In genomic region chr15:45157056-45157455, GRCh38 we compare ENCODE assay signal across 1 cellular context.
TF ChIP-seq lines count a peak whose summit lies in the region.

No MANE protein-coding gene starts in this region.

TF ChIP-seq in K562, 482 proteins besides CTCF, POLR2A, EP300 and RAD21 (continues in another document):
- TF ChIP-seq RBM17 (IDR thresholded peaks at IDR 0.05; ENCODE audit: borderline replicate concordance, low read depth, low read length): no peak
- peak; percentile 55 for TF ChIP-seq ARID1B (IDR thresholded peaks at IDR 0.05)
- no peak for TF ChIP-seq TEAD4 (IDR thresholded peaks at IDR 0.05; ENCODE audit: low read length)
- TF ChIP-seq TEAD4 (CRISPR knock-in tag; IDR thresholded peaks at IDR 0.05; ENCODE audit: borderline replicate concordance): no peak
- TF ChIP-seq JUN (IDR thresholded peaks at IDR 0.05; ENCODE audit: borderline replicate concordance, low read depth, low read length): peak; percentile 27; the same call in 1 of the 2 replicates
- TF ChIP-seq JUN (CRISPR knock-in tag; IDR thresholded peaks at IDR 0.05; ENCODE audit: borderline replicate concordance): no peak
- TF ChIP-seq HMG20A (CRISPR knock-in tag; conservative IDR thresholded peaks at IDR 0.05): no peak
- TF ChIP-seq GTF3C2 (IDR thresholded peaks at IDR 0.05; ENCODE audit: borderline replicate concordance, extremely low read depth, insufficient read length): no peak
- no peak for TF ChIP-seq NKRF (IDR thresholded peaks at IDR 0.05; ENCODE audit: borderline replicate concordance)
- no peak for TF ChIP-seq EHMT2 (IDR thresholded peaks at IDR 0.05)
- TF ChIP-seq MAFK (IDR thresholded peaks at IDR 0.05; ENCODE audit: low read length): no peak
- TF ChIP-seq FOXA3 (CRISPR knock-in tag; conservative IDR thresholded peaks at IDR 0.05 in 1 of 2, IDR thresholded peaks at IDR 0.05 in 1 of 2): no peak
- TF ChIP-seq ELF4 (CRISPR knock-in tag; IDR thresholded peaks at IDR 0.05): no peak
- no peak for TF ChIP-seq ZKSCAN1 (IDR thresholded peaks at IDR 0.05; ENCODE audit: low read depth, low read length)
- TF ChIP-seq ESRRA (IDR thresholded peaks at IDR 0.05; ENCODE audit: borderline replicate concordance, low read depth): no peak
- TF ChIP-seq PBX2 (CRISPR knock-in tag; IDR thresholded peaks at IDR 0.05; ENCODE audit: low read depth): no peak
- TF ChIP-seq PBX2 (tag; conservative IDR thresholded peaks at IDR 0.05; ENCODE audit: low read depth): no peak
- TF ChIP-seq, protein P1, sequence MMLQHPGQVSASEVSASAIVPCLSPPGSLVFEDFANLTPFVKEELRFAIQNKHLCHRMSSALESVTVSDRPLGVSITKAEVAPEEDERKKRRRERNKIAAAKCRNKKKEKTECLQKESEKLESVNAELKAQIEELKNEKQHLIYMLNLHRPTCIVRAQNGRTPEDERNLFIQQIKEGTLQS (IDR thresholded peaks at IDR 0.05): peak; percentile 63
- TF ChIP-seq, protein P1 (CRISPR knock-in tag; conservative IDR thresholded peaks at IDR 0.05): no peak
- TF ChIP-seq BCOR (IDR thresholded peaks at IDR 0.05): no peak
- TF ChIP-seq MYC (IDR thresholded peaks at IDR 0.05; ENCODE audit: low read depth, low read length): no peak
- no peak for TF ChIP-seq MYC (CRISPR knock-in tag; IDR thresholded peaks at IDR 0.05; ENCODE audit: borderline replicate concordance, low read depth)
- TF ChIP-seq TEAD2 (tag; IDR thresholded peaks at IDR 0.05): no peak
- TF ChIP-seq TFAM (CRISPR knock-in tag; conservative IDR thresholded peaks at IDR 0.05): no peak
- TF ChIP-seq, protein P2, sequence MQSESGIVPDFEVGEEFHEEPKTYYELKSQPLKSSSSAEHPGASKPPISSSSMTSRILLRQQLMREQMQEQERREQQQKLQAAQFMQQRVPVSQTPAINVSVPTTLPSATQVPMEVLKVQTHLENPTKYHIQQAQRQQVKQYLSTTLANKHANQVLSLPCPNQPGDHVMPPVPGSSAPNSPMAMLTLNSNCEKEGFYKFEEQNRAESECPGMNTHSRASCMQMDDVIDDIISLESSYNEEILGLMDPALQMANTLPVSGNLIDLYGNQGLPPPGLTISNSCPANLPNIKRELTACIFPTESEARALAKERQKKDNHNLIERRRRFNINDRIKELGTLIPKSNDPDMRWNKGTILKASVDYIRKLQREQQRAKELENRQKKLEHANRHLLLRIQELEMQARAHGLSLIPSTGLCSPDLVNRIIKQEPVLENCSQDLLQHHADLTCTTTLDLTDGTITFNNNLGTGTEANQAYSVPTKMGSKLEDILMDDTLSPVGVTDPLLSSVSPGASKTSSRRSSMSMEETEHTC (IDR thresholded peaks at IDR 0.05): no peak
- no peak for TF ChIP-seq ARHGAP35 (IDR thresholded peaks at IDR 0.05; ENCODE audit: partially characterized antibody)
- no peak for TF ChIP-seq HMGN3 (IDR thresholded peaks at IDR 0.05; ENCODE audit: borderline replicate concordance, extremely low read depth, insufficient read length, low read depth, low read length)
- TF ChIP-seq, protein P3, sequence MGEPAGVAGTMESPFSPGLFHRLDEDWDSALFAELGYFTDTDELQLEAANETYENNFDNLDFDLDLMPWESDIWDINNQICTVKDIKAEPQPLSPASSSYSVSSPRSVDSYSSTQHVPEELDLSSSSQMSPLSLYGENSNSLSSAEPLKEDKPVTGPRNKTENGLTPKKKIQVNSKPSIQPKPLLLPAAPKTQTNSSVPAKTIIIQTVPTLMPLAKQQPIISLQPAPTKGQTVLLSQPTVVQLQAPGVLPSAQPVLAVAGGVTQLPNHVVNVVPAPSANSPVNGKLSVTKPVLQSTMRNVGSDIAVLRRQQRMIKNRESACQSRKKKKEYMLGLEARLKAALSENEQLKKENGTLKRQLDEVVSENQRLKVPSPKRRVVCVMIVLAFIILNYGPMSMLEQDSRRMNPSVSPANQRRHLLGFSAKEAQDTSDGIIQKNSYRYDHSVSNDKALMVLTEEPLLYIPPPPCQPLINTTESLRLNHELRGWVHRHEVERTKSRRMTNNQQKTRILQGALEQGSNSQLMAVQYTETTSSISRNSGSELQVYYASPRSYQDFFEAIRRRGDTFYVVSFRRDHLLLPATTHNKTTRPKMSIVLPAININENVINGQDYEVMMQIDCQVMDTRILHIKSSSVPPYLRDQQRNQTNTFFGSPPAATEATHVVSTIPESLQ (CRISPR knock-in tag; IDR thresholded peaks at IDR 0.05): no peak
- TF ChIP-seq LCOR (CRISPR knock-in tag; IDR thresholded peaks at IDR 0.05): no peak
- TF ChIP-seq NFE2L1 (tag; IDR thresholded peaks at IDR 0.05; ENCODE audit: borderline replicate concordance, low read depth): no peak
- no peak for TF ChIP-seq NONO (IDR thresholded peaks at IDR 0.05; ENCODE audit: low read depth in 2 of 2, low read length in 1 of 2)
- TF ChIP-seq SMC3 (conservative IDR thresholded peaks at IDR 0.05; ENCODE audit: insufficient read depth, low read depth, low read length): no peak
- TF ChIP-seq ZBTB2 (IDR thresholded peaks at IDR 0.05): no peak
- no peak for TF ChIP-seq MCM2 (IDR thresholded peaks at IDR 0.05; ENCODE audit: low read depth)
- no peak for TF ChIP-seq POLR2G (IDR thresholded peaks at IDR 0.05; ENCODE audit: low read depth, low read length)
- no peak for TF ChIP-seq MTA1 (IDR thresholded peaks at IDR 0.05; ENCODE audit: borderline replicate concordance)
- TF ChIP-seq POLR2AphosphoS5 (IDR thresholded peaks at IDR 0.05; ENCODE audit: control insufficient read depth, insufficient read depth, low read depth, low read length): no peak
- TF ChIP-seq, protein P4, sequence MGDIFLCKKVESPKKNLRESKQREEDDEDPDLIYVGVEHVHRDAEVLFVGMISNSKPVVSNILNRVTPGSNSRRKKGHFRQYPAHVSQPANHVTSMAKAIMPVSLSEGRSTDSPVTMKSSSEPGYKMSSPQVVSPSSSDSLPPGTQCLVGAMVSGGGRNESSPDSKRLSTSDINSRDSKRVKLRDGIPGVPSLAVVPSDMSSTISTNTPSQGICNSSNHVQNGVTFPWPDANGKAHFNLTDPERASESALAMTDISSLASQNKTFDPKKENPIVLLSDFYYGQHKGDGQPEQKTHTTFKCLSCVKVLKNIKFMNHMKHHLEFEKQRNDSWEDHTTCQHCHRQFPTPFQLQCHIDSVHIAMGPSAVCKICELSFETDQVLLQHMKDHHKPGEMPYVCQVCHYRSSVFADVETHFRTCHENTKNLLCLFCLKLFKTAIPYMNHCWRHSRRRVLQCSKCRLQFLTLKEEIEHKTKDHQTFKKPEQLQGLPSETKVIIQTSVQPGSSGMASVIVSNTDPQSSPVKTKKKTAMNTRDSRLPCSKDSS (IDR thresholded peaks at IDR 0.05; ENCODE audit: low read depth, partially characterized antibody): no peak
- TF ChIP-seq, protein P5, sequence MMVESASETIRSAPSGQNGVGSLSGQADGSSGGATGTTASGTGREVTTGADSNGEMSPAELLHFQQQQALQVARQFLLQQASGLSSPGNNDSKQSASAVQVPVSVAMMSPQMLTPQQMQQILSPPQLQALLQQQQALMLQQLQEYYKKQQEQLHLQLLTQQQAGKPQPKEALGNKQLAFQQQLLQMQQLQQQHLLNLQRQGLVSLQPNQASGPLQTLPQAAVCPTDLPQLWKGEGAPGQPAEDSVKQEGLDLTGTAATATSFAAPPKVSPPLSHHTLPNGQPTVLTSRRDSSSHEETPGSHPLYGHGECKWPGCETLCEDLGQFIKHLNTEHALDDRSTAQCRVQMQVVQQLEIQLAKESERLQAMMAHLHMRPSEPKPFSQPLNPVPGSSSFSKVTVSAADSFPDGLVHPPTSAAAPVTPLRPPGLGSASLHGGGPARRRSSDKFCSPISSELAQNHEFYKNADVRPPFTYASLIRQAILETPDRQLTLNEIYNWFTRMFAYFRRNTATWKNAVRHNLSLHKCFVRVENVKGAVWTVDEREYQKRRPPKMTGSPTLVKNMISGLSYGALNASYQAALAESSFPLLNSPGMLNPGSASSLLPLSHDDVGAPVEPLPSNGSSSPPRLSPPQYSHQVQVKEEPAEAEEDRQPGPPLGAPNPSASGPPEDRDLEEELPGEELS (CRISPR knock-in tag; IDR thresholded peaks at IDR 0.05; ENCODE audit: borderline replicate concordance): no peak
- TF ChIP-seq SMARCA4 (IDR thresholded peaks at IDR 0.05): 0 out of 2 replicates have a peak, but pooled peaks have one; percentile 32
- TF ChIP-seq ZNF165 (CRISPR knock-in tag; IDR thresholded peaks at IDR 0.05; ENCODE audit: borderline replicate concordance): no peak
- TF ChIP-seq, protein P6, sequence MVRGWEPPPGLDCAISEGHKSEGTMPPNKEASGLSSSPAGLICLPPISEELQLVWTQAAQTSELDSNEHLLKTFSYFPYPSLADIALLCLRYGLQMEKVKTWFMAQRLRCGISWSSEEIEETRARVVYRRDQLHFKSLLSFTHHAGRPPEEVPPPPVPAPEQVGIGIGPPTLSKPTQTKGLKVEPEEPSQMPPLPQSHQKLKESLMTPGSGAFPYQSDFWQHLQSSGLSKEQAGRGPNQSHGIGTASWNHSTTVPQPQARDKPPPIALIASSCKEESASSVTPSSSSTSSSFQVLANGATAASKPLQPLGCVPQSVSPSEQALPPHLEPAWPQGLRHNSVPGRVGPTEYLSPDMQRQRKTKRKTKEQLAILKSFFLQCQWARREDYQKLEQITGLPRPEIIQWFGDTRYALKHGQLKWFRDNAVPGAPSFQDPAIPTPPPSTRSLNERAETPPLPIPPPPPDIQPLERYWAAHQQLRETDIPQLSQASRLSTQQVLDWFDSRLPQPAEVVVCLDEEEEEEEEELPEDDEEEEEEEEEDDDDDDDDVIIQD (CRISPR knock-in tag; IDR thresholded peaks at IDR 0.05): no peak
- no peak for TF ChIP-seq NR1H2 (CRISPR knock-in tag; IDR thresholded peaks at IDR 0.05)
- TF ChIP-seq PCBP1 (IDR thresholded peaks at IDR 0.05; ENCODE audit: low read depth, low read length, poor library complexity, severe bottlenecking): no peak
- TF ChIP-seq ZFP30 (CRISPR knock-in tag; IDR thresholded peaks at IDR 0.05; ENCODE audit: borderline replicate concordance): no peak
- TF ChIP-seq HDAC1 (IDR thresholded peaks at IDR 0.05): 0 out of 4 replicates have a peak, but pooled peaks of 1 of the 2 experiments have one; percentile 14
- peak; percentile 73 for TF ChIP-seq FOSL1 (tag; conservative IDR thresholded peaks at IDR 0.05)
- no peak for TF ChIP-seq ASH1L (IDR thresholded peaks at IDR 0.05; ENCODE audit: borderline replicate concordance, low read depth, partially characterized antibody)
